ENCODE assay signal across 9 cellular contexts in the genomic region with DNA sequence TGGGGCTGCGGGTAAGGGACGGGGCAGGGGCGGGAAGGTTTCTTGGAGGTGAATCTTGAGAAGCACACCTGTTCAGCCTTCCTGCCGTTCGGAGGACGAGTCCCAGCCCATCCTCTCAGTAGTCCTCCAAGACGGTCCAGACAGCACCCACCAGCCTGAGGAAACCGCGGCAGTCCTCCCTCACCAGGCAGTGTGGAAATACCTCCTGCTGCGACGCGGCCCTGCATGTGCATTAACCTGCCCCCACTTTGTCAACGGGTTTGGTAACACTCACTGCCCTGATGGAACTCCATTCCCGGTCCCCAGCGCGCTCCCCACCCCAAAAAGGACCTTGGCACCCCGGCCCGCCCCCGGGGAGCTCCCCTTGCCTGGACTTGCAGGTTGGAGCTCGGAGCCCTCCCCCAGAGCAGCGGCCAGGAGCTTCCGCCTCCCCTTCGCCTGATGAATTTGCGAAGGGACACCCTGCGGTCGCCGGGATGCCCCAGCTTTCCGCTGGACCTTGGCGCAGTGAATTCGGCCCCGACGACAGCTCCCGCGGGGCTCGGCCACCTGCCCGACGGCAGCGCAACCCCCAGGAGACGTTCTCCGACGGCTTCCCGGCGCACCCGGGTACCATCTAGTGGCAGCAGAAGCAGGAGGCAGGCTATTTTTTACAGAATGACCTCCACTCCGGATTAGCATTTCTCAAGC. TPM values are rescaled to one million over a fixed set of nuclear protein-coding genes. Genes with fewer than 3 reads are reported as not detected.
DNase-seq lines count a peak whose midpoint lies in the region; ATAC-seq and TF ChIP-seq lines count a peak whose summit lies in the region.
"Had no signal": no experiment of that assay in that cellular context is flagged by ENCODE, and none has a peak within 500 bp of the region (broad histone marks: within the 10 kb centered on the region; RNA-seq: fewer than 3 reads in every experiment).

No MANE protein-coding gene starts in this region.

- ATAC-seq in psoas muscle, result no peak
- ATAC-seq in GM19324 (IDR thresholded peaks at IDR 0.05; ENCODE audit: low FRiP score, unreplicated experiment), result no peak
- no peak for ATAC-seq in HG02973 (IDR thresholded peaks at IDR 0.05; ENCODE audit: unreplicated experiment)

- intact Hi-C loops in activated T-helper 1 cell treated with anti-CD3 and anti-CD28 coated beads, Interleukin-12 subunit alpha, Interleukin-12 subunit beta, Interleukin-2, Interleukin-4 antibody, amounts not matched to agents 30 ng/mL and 10 ng/mL and 1 ng/mL, durations not matched to agents 14 hours and 24 hours and 36 hours (cut with micrococcal nuclease), result loop anchor here (1.0 to 5.0 kb wide), 4 partner anchors 100 to 415 kb away; no protein-coding TSS in a partner anchor
- intact Hi-C loops in psoas muscle (cut with DNase I), result no loop called here

- H3K36me3 ChIP-seq in psoas muscle (ENCODE audit: insufficient read depth in 1 of 2, low read depth in 1 of 2), result no peaks in the 10 kb centered on the region

- WGBS in psoas muscle, 3 donors, result 21 to 24% (median 22%) methylated on average over 45 of the region's 45 CpGs

- peak; percentile 10 for TF ChIP-seq CTCF in psoas muscle (IDR thresholded peaks at IDR 0.05)

- no peaks in the 10 kb centered on the region for H3K4me1 ChIP-seq in psoas muscle
- H3K4me1 ChIP-seq: Caco-2 had no signal

- DNase-seq in NOMO-1 (lab: John Stamatoyannopoulos, UW; ENCODE audit: unreplicated experiment in 2 of 2) (peak; percentile 26 to 37), NOMO-1 treated with dmso at 0.1 percent for 144 hours (lab: John Stamatoyannopoulos, UW; ENCODE audit: unreplicated experiment) (no peak), MV-4-11 (lab: John Stamatoyannopoulos, UW) (peak; percentile 30), germinal center (ENCODE audit: low spot score) (peak; percentile 29), psoas muscle (peak in 1 of 2 donors; percentile 59)
- DNase-seq in activated T-helper 1 cell treated with anti-CD3 and anti-CD28 coated beads, Interleukin-12 subunit alpha, Interleukin-12 subunit beta, Interleukin-2, Interleukin-4 antibody, amounts not matched to agents 30 ng/mL and 10 ng/mL and 1 ng/mL, durations not matched to agents 14 hours and 24 hours and 36 hours (ENCODE audit: low spot score), result peak; percentile 47

- peaks cover 39% of the 10 kb centered on the region for H3K27me3 Mint-ChIP-seq in activated T-helper 1 cell treated with anti-CD3 and anti-CD28 coated beads, Interleukin-12 subunit alpha, Interleukin-12 subunit beta, Interleukin-2, Interleukin-4 antibody, amounts not matched to agents 30 ng/mL and 10 ng/mL and 1 ng/mL, durations not matched to agents 14 hours and 24 hours and 36 hours (ENCODE audit: insufficient read depth)

- H3K27ac Mint-ChIP-seq in activated T-helper 1 cell treated with anti-CD3 and anti-CD28 coated beads, Interleukin-12 subunit alpha, Interleukin-12 subunit beta, Interleukin-2, Interleukin-4 antibody, amounts not matched to agents 30 ng/mL and 10 ng/mL and 1 ng/mL, durations not matched to agents 14 hours and 24 hours and 36 hours, result no peak overlapping the region

- no peaks in the 10 kb centered on the region for H3K36me3 Mint-ChIP-seq in activated T-helper 1 cell treated with anti-CD3 and anti-CD28 coated beads, Interleukin-12 subunit alpha, Interleukin-12 subunit beta, Interleukin-2, Interleukin-4 antibody, amounts not matched to agents 30 ng/mL and 10 ng/mL and 1 ng/mL, durations not matched to agents 14 hours and 24 hours and 36 hours (ENCODE audit: low read depth)

- peak overlapping the region; percentile 63 for H3K4me3 Mint-ChIP-seq in activated T-helper 1 cell treated with anti-CD3 and anti-CD28 coated beads, Interleukin-12 subunit alpha, Interleukin-12 subunit beta, Interleukin-2, Interleukin-4 antibody, amounts not matched to agents 30 ng/mL and 10 ng/mL and 1 ng/mL, durations not matched to agents 14 hours and 24 hours and 36 hours

- peaks cover 7% of the 10 kb centered on the region for H3K4me1 Mint-ChIP-seq in activated T-helper 1 cell treated with anti-CD3 and anti-CD28 coated beads, Interleukin-12 subunit alpha, Interleukin-12 subunit beta, Interleukin-2, Interleukin-4 antibody, amounts not matched to agents 30 ng/mL and 10 ng/mL and 1 ng/mL, durations not matched to agents 14 hours and 24 hours and 36 hours (ENCODE audit: low read depth)

- peak overlapping the region; percentile 18 for H3K4me3 ChIP-seq in psoas muscle

- H3K27me3 ChIP-seq in psoas muscle (ENCODE audit: insufficient read depth in 3 of 3, low read length in 2 of 3), result peaks cover 0 to 16% (median 0%) of the 10 kb centered on the region in 3 donors

- H3K9me3 ChIP-seq in psoas muscle, result no peaks in the 10 kb centered on the region
- H3K9me3 ChIP-seq: Caco-2 had no signal

- H3K27ac ChIP-seq in psoas muscle, result no peak overlapping the region

- H3K9me3 Mint-ChIP-seq in activated T-helper 1 cell treated with anti-CD3 and anti-CD28 coated beads, Interleukin-12 subunit alpha, Interleukin-12 subunit beta, Interleukin-2, Interleukin-4 antibody, amounts not matched to agents 30 ng/mL and 10 ng/mL and 1 ng/mL, durations not matched to agents 14 hours and 24 hours and 36 hours, result no peaks in the 10 kb centered on the region

RNA-seq across cellular contexts. Expression of a gene that starts 31.5 kb away (rescaled TPM):
- total RNA-seq in activated T-helper 1 cell treated with anti-CD3 and anti-CD28 coated beads, Interleukin-12 subunit alpha, Interleukin-12 subunit beta, Interleukin-2, Interleukin-4 antibody, amounts not matched to agents 30 ng/mL and 10 ng/mL and 1 ng/mL, durations not matched to agents 14 hours and 24 hours and 36 hours, result 0.59 and 1.1 TPM in 2 replicates
- total RNA-seq in psoas muscle, result 1 to 10 TPM; 1.1 to 1.9 (median 1.5) TPM
- polyA plus RNA-seq in psoas muscle, result under 1 TPM; 0.13 to 0.77 (median 0.34) TPM
